ENCODE assay signal across 8 cellular contexts in genomic region chr20:48488635-48489034, GRCh38.
DNase-seq lines count a peak whose midpoint lies in the region; ATAC-seq and TF ChIP-seq lines count a peak whose summit lies in the region.
"Not testable (repeated sequence)": the region's sequence is repeated elsewhere in the genome, so short reads cannot be mapped to it uniquely, and the experiment has no call there.

No MANE protein-coding gene starts in this region.

- intact Hi-C loops in PC-3 (cut with micrococcal nuclease); left colon (cut with DNase I, micrococcal nuclease): not testable (repeated sequence)
- intact Hi-C loops in activated naive CD4-positive, alpha-beta T cell treated with anti-CD3 and anti-CD28 coated beads for 36 hours (cut with micrococcal nuclease) = loop anchor here (5.0 kb wide), 1 partner anchor 134 kb away; no protein-coding TSS in a partner anchor

- ATAC-seq in GM19351 (IDR thresholded peaks at IDR 0.05; ENCODE audit: unreplicated experiment) (peak; percentile 51), HG03432 (IDR thresholded peaks at IDR 0.05; ENCODE audit: unreplicated experiment) (peak; percentile 65), PC-3 (peak; percentile 37), left colon (peak; percentile 30)
- peak; percentile 63 to 82 for ATAC-seq in stimulated activated naive B cell treated with anti-CD40 and anti-IgM and Interleukin-4, amounts not matched to agents 10 μg/mL and 1 μg/mL and 100 μg/mL, for 72 hours (replicated peaks)

- H3K27ac Mint-ChIP-seq in activated naive CD4-positive, alpha-beta T cell treated with anti-CD3 and anti-CD28 coated beads for 36 hours = not testable (repeated sequence)
- peak overlapping the region; percentile 78 for H3K27ac Mint-ChIP-seq in stimulated activated naive B cell treated with anti-CD40 and anti-IgM and Interleukin-4, amounts not matched to agents 10 μg/mL and 1 μg/mL and 100 μg/mL, for 72 hours

- H3K36me3 Mint-ChIP-seq in activated naive CD4-positive, alpha-beta T cell treated with anti-CD3 and anti-CD28 coated beads for 36 hours (ENCODE audit: low read depth); stimulated activated naive B cell treated with anti-CD40 and anti-IgM and Interleukin-4, amounts not matched to agents 10 μg/mL and 1 μg/mL and 100 μg/mL, for 72 hours: not testable (repeated sequence)

- not testable (repeated sequence) for H3K36me3 ChIP-seq in HEK293 (ENCODE audit: control insufficient read depth in 2 of 2, insufficient read depth in 1 of 2, low read length in 2 of 2); PC-3 (ENCODE audit: low read depth, low read length)

- POLR2A ChIA-PET in HEK293 (lab: Yijun Ruan, JAX); PC-3 (lab: Charles Lee; ENCODE audit: unreplicated experiment): not testable (repeated sequence)

- H3K4me2 ChIP-seq in PC-3 (ENCODE audit: low read length) = peak overlapping the region; percentile 55

- not testable (repeated sequence) for BruUV-seq in PC-3 (replicated peaks; lab: Mats Ljungman, UMichigan)

- peak; percentile 56 for DNase-seq in DMS 273 (lab: John Stamatoyannopoulos, UW; ENCODE audit: unreplicated experiment)
- peak; percentile 47 for DNase-seq in PC-3
- DNase-seq in activated naive CD4-positive, alpha-beta T cell treated with anti-CD3 and anti-CD28 coated beads for 36 hours = peak; percentile 31
- DNase-seq in left colon = not testable (repeated sequence)
- peak; percentile 5 for DNase-seq in stimulated activated naive B cell treated with anti-CD40 and anti-IgM and Interleukin-4, amounts not matched to agents 10 μg/mL and 1 μg/mL and 100 μg/mL, for 72 hours

- not testable (repeated sequence) for H3F3A ChIP-seq in PC-3 (ENCODE audit: low read length, unreplicated experiment)

- H3K9me3 Mint-ChIP-seq in activated naive CD4-positive, alpha-beta T cell treated with anti-CD3 and anti-CD28 coated beads for 36 hours; stimulated activated naive B cell treated with anti-CD40 and anti-IgM and Interleukin-4, amounts not matched to agents 10 μg/mL and 1 μg/mL and 100 μg/mL, for 72 hours: not testable (repeated sequence)

- not testable (repeated sequence) for H3K27me3 ChIP-seq in PC-3 (ENCODE audit: low read length)

- not testable (repeated sequence) for TF ChIP-seq CTCF in HEK293 (tag by site-specific recombination; IDR thresholded peaks at IDR 0.05); PC-3 (conservative IDR thresholded peaks at IDR 0.05; ENCODE audit: low read depth, low read length)

- H3K4me3 Mint-ChIP-seq in activated naive CD4-positive, alpha-beta T cell treated with anti-CD3 and anti-CD28 coated beads for 36 hours = not testable (repeated sequence)
- H3K4me3 Mint-ChIP-seq in stimulated activated naive B cell treated with anti-CD40 and anti-IgM and Interleukin-4, amounts not matched to agents 10 μg/mL and 1 μg/mL and 100 μg/mL, for 72 hours = peak overlapping the region in 1 of 2 donors; percentile 30

- not testable (repeated sequence) for H3K9me2 ChIP-seq in PC-3 (replicated peaks; ENCODE audit: low read length)

- peak overlapping the region; percentile 76 for H2AFZ ChIP-seq in PC-3 (ENCODE audit: low read length)

- not testable (repeated sequence) for H3K4me1 Mint-ChIP-seq in activated naive CD4-positive, alpha-beta T cell treated with anti-CD3 and anti-CD28 coated beads for 36 hours (ENCODE audit: low read depth)
- peaks cover 14 to 17% of the 10 kb centered on the region in 2 donors for H3K4me1 Mint-ChIP-seq in stimulated activated naive B cell treated with anti-CD40 and anti-IgM and Interleukin-4, amounts not matched to agents 10 μg/mL and 1 μg/mL and 100 μg/mL, for 72 hours

- not testable (repeated sequence) for H3K27me3 Mint-ChIP-seq in activated naive CD4-positive, alpha-beta T cell treated with anti-CD3 and anti-CD28 coated beads for 36 hours (ENCODE audit: low read depth)
- peaks cover 20 to 40% of the 10 kb centered on the region in 2 donors for H3K27me3 Mint-ChIP-seq in stimulated activated naive B cell treated with anti-CD40 and anti-IgM and Interleukin-4, amounts not matched to agents 10 μg/mL and 1 μg/mL and 100 μg/mL, for 72 hours

- not testable (repeated sequence) for H4K20me1 ChIP-seq in PC-3 (ENCODE audit: low read length)

- not testable (repeated sequence) for H3K27ac ChIP-seq in HEK293 (ENCODE audit: extremely low read depth, low read depth, low read length); PC-3 (ENCODE audit: low read length)

- not testable (repeated sequence) for H3K9me3 ChIP-seq in HEK293 (ENCODE audit: control insufficient read depth, insufficient read depth, low read depth, low read length); PC-3 (ENCODE audit: low read length)

- not testable (repeated sequence) for H3K9ac ChIP-seq in PC-3 (ENCODE audit: low read length)

- not testable (repeated sequence) for H3K4me3 ChIP-seq in HEK293 (ENCODE audit: low read depth, low read length); PC-3 (ENCODE audit: low read length)

- not testable (repeated sequence) for H3K79me2 ChIP-seq in PC-3 (ENCODE audit: low read length)

- H3K4me1 ChIP-seq in HEK293 (ENCODE audit: control insufficient read depth, insufficient read depth, low read length) = not testable (repeated sequence)
- peaks cover 41% of the 10 kb centered on the region for H3K4me1 ChIP-seq in PC-3 (ENCODE audit: insufficient read depth, low read length)

- CTCF ChIA-PET in HEK293 (lab: Yijun Ruan, JAX) = interaction anchor here (0.6 kb wide), 1 partner anchor 462 kb away, joined by 4 read pairs; no protein-coding TSS in a partner anchor
- CTCF ChIA-PET in PC-3 (lab: Charles Lee); activated naive CD4-positive, alpha-beta T cell treated with anti-CD3 and anti-CD28 coated beads for 36 hours (lab: Charles Lee): not testable (repeated sequence)

TF ChIP-seq in HEK293, 187 proteins besides CTCF, POLR2A, EP300 and RAD21:
- peak; percentile 55 for TF ChIP-seq KLF1 (tag by site-specific recombination; IDR thresholded peaks at IDR 0.05)
